Comparison of ENCODE assay signal across 13 cellular contexts in the genomic region with DNA sequence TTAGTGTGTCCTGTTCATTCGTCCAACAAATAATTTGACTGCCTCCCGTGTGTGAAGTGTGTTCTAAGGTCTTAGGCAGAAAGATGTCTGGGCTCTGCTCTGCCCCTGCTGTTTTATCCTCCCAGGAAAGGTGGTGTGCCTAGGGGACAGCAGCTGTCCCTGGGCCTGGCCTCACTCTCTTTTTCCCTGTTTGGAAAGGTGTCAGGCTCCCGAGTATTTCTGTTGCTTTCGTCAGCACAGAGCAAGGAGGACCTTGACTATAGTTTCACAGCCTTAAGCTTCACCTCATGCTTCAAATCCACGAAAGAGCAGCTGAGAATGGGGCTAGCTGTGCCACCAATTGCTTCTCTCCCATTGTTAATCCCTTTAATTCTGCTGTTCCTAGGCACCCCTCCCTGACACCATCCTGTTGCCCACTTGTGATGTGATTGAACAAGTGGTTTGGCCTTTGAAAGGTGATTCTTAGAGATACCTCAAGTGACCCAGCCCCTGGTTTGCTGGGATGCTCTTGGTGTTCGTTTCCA.
"Had no signal": no experiment of that assay in that cellular context is flagged by ENCODE, and none has a peak within 500 bp of the region (broad histone marks: within the 10 kb centered on the region; RNA-seq: fewer than 3 reads in every experiment).

No MANE protein-coding gene starts in this region.

- H3K4me1 ChIP-seq: adrenal gland, lower lobe of right lung had no signal

- H3K4me3 ChIP-seq: adrenal gland, lower lobe of right lung, sigmoid colon had no signal

- H3K4me1 Mint-ChIP-seq: activated B cell treated with CpG ODN at 0.5 μM for 24 hours; activated CD4-positive, alpha-beta T cell treated with anti-CD3 and anti-CD28 coated beads, Interleukin-2, amount 10 ng/mL, durations not matched to agents 24 days and 14 days; natural killer cell had no signal

- H3K27ac ChIP-seq: adrenal gland, lower lobe of right lung had no signal

- ATAC-seq: lower lobe of right lung, natural killer cell, T-helper 17 cell had no signal

- H3K4me3 Mint-ChIP-seq: activated B cell treated with CpG ODN at 0.5 μM for 24 hours; activated CD4-positive, alpha-beta T cell treated with anti-CD3 and anti-CD28 coated beads, Interleukin-2, amount 10 ng/mL, durations not matched to agents 24 days and 14 days; natural killer cell; stimulated activated naive CD8-positive, alpha-beta T cell treated with anti-CD3 and anti-CD28 coated beads, Interleukin-15, Interleukin-2, amounts not matched to agents 100 ng/mL and 50 ng/mL, for 24 hours; T-helper 17 cell had no signal

- H3K9me3 ChIP-seq: adrenal gland, lower lobe of right lung, sigmoid colon had no signal

- DNase-seq: activated B cell treated with CpG ODN at 0.5 μM for 24 hours; activated CD4-positive, alpha-beta T cell treated with anti-CD3 and anti-CD28 coated beads, Interleukin-2, amount 10 ng/mL, durations not matched to agents 24 days and 14 days; activated naive CD4-positive, alpha-beta T cell treated with anti-CD3 and anti-CD28 coated beads, Interleukin-2, amount 50 U/mL, for 16 hours; activated T-cell treated with anti-CD3 and anti-CD28 coated beads for 4 hours; adrenal gland; hypothalamus; lower lobe of right lung; natural killer cell; sigmoid colon; stimulated activated CD4-positive, alpha-beta T cell treated with anti-CD3 and anti-CD28 coated beads, Interleukin-2, amount 100 ng/mL, for 48 hours; T-helper 17 cell had no signal

- H3K36me3 Mint-ChIP-seq: natural killer cell had no signal

- H3K27ac Mint-ChIP-seq: activated B cell treated with CpG ODN at 0.5 μM for 24 hours; activated CD4-positive, alpha-beta T cell treated with anti-CD3 and anti-CD28 coated beads, Interleukin-2, amount 10 ng/mL, durations not matched to agents 24 days and 14 days; activated T-helper 2 cell treated with anti-CD3 and anti-CD28 coated beads, Interferon-gamma antibody, Interleukin-2, Interleukin-4, amounts not matched to agents 10 μg/mL and 5 μg/mL and 100 μg/mL, durations not matched to agents 14 hours and 24 hours and 36 hours; natural killer cell; stimulated activated naive CD8-positive, alpha-beta T cell treated with anti-CD3 and anti-CD28 coated beads, Interleukin-15, Interleukin-2, amounts not matched to agents 100 ng/mL and 50 ng/mL, for 24 hours; T-helper 17 cell had no signal

- H3K27me3 Mint-ChIP-seq: activated B cell treated with CpG ODN at 0.5 μM for 24 hours; activated CD4-positive, alpha-beta T cell treated with anti-CD3 and anti-CD28 coated beads, Interleukin-2, amount 10 ng/mL, durations not matched to agents 24 days and 14 days; stimulated activated naive CD8-positive, alpha-beta T cell treated with anti-CD3 and anti-CD28 coated beads, Interleukin-15, Interleukin-2, amounts not matched to agents 100 ng/mL and 50 ng/mL, for 24 hours; T-helper 17 cell had no signal

- H3K36me3 ChIP-seq: adrenal gland, lower lobe of right lung, sigmoid colon had no signal

- H3K27me3 ChIP-seq: adrenal gland, sigmoid colon had no signal

- H3K9me3 Mint-ChIP-seq: activated B cell treated with CpG ODN at 0.5 μM for 24 hours; activated CD4-positive, alpha-beta T cell treated with anti-CD3 and anti-CD28 coated beads, Interleukin-2, amount 10 ng/mL, durations not matched to agents 24 days and 14 days; activated T-helper 2 cell treated with anti-CD3 and anti-CD28 coated beads, Interferon-gamma antibody, Interleukin-2, Interleukin-4, amounts not matched to agents 10 μg/mL and 5 μg/mL and 100 μg/mL, durations not matched to agents 14 hours and 24 hours and 36 hours; natural killer cell; stimulated activated naive CD8-positive, alpha-beta T cell treated with anti-CD3 and anti-CD28 coated beads, Interleukin-15, Interleukin-2, amounts not matched to agents 100 ng/mL and 50 ng/mL, for 24 hours had no signal
